In the genomic region with DNA sequence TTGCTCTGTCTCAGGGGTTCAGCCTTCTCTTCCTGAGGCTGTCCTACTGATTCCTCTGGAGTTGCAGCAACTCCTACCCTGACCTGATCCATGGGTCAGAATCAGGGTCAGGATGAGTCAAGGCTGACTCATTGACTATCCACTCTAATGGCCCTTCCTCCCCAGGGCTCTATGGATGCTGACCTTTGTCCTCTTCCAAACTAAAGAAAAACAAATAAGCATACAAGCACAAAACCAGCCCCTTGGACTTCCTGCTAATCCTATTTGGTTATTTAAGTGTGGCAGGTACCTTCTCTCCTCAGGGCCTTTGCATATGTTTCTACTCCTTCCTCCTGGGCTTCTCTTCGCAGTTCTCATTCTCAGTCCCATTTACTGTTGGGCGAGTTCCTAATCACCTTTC, we compare ENCODE assay signal across 16 cellular contexts.
A peak's percentile ranks its signal among the peaks of the same experiment; 100 is the strongest.
DNase-seq lines count a peak whose midpoint lies in the region; ATAC-seq and TF ChIP-seq lines count a peak whose summit lies in the region.
"Had no signal": no experiment of that assay in that cellular context is flagged by ENCODE, and none has a peak within 500 bp of the region (broad histone marks: within the 10 kb centered on the region; RNA-seq: fewer than 3 reads in every experiment).

No MANE protein-coding gene starts in this region.

- H2AFZ ChIP-seq in hepatocyte: no peak overlapping the region
- H2AFZ ChIP-seq: neural progenitor cell had no signal

- H3K27ac ChIP-seq in breast epithelium: no peak overlapping the region
- no peak overlapping the region for H3K27ac ChIP-seq in hepatocyte
- H3K27ac ChIP-seq in transverse colon: no peak overlapping the region
- H3K27ac ChIP-seq: 22Rv1, cardiac muscle cell, neural progenitor cell, Peyer's patch, testis had no signal

- TF ChIP-seq POLR2A in breast epithelium (IDR thresholded peaks at IDR 0.05) (no peak), transverse colon (IDR thresholded peaks at IDR 0.05) (no peak)

- peaks cover 0 to 2% of the 10 kb centered on the region in 2 donors for H3K27me3 ChIP-seq in breast epithelium
- no peaks in the 10 kb centered on the region for H3K27me3 ChIP-seq in hepatocyte
- peaks cover 5% of the 10 kb centered on the region for H3K27me3 ChIP-seq in transverse colon
- H3K27me3 ChIP-seq: neural progenitor cell, Peyer's patch, testis had no signal

- peak; percentile 48 for ATAC-seq in WTC11

- H3K4me2 ChIP-seq in hepatocyte: no peak overlapping the region
- H3K4me2 ChIP-seq: neural progenitor cell, smooth muscle cell had no signal

- H3K9me3 Mint-ChIP-seq in MCF 10A (ENCODE audit: unreplicated experiment) (no peaks in the 10 kb centered on the region), WTC11 (no peaks in the 10 kb centered on the region)

- BruUV-seq in MCF 10A (replicated peaks; lab: Mats Ljungman, UMichigan): no TSS peak

- H3K79me2 ChIP-seq in hepatocyte: no peaks in the 10 kb centered on the region

- no peaks in the 10 kb centered on the region for H3K4me1 ChIP-seq in breast epithelium
- no peaks in the 10 kb centered on the region for H3K4me1 ChIP-seq in hepatocyte (ENCODE audit: insufficient read depth)
- H3K4me1 ChIP-seq in transverse colon: no peaks in the 10 kb centered on the region
- H3K4me1 ChIP-seq: neural progenitor cell, testis had no signal

- H3K4me3 ChIP-seq in breast epithelium (no peak overlapping the region), hepatocyte (no peak overlapping the region), transverse colon (no peak overlapping the region)
- H3K4me3 ChIP-seq: cardiac muscle cell, neural progenitor cell, Peyer's patch, smooth muscle cell, testis had no signal

- H3K27ac Mint-ChIP-seq in MCF 10A (ENCODE audit: low read depth, unreplicated experiment): no peak overlapping the region
- no peak overlapping the region for H3K27ac Mint-ChIP-seq in WTC11
- H3K27ac Mint-ChIP-seq: neural progenitor cell had no signal

- in situ Hi-C loops in transverse colon (cut with MboI; ENCODE audit: low pct_ligation_motif_present in 1 of 4, low pct_unique_long_range_greater_than_20kb in 1 of 4, low sequenced_read_pairs in 3 of 4): no loop called here

- no peaks in the 10 kb centered on the region for H3K36me3 Mint-ChIP-seq in MCF 10A (ENCODE audit: insufficient read depth, unreplicated experiment)
- H3K36me3 Mint-ChIP-seq in WTC11: no peaks in the 10 kb centered on the region
- H3K36me3 Mint-ChIP-seq: neural progenitor cell had no signal

- DNase-seq in MCF 10A (ENCODE audit: unreplicated experiment) (peak; percentile 72), breast epithelium (ENCODE audit: low spot score in 2 of 2) (no peak), WTC11 (ENCODE audit: low spot score) (no peak), hepatocyte (ENCODE audit: low spot score) (peak; percentile 38), transverse colon (peak; percentile 17), SHP77 treated with DMSO at 0.1 percent for 48 hours (lab: John Stamatoyannopoulos, UW) (no peak), kidney glomerular epithelial cell (lab: John Stamatoyannopoulos, UW) (no peak), RPMI8226 (no peak)
- DNase-seq: activated CD8-positive, alpha-beta memory T cell treated with anti-CD3 and anti-CD28 coated beads for 24 hours; activated naive CD4-positive, alpha-beta T cell; testis had no signal

- no peaks in the 10 kb centered on the region for H3K9me2 ChIP-seq in hepatocyte (replicated peaks; ENCODE audit: insufficient read depth)

- H3K4me1 Mint-ChIP-seq in MCF 10A (ENCODE audit: insufficient read depth, unreplicated experiment) (no peaks in the 10 kb centered on the region), WTC11 (peaks cover 3% of the 10 kb centered on the region; the same call in 1 of the 2 replicates)

- H3K27me3 Mint-ChIP-seq in MCF 10A (ENCODE audit: insufficient read depth, unreplicated experiment) (peaks cover 99% of the 10 kb centered on the region), WTC11 (ENCODE audit: low read depth) (no peaks in the 10 kb centered on the region; the same call in 1 of the 2 replicates)

- POLR2A ChIA-PET in MCF 10A (lab: Yijun Ruan, JAX): no interaction called here
- POLR2A ChIA-PET in WTC11 (lab: Charles Lee): no interaction called here

- no peak for TF ChIP-seq EP300 in transverse colon (IDR thresholded peaks at IDR 0.05; ENCODE audit: low read depth)

- WGBS in hepatocyte (ENCODE audit: low lambda C conversion rate, missing lambda C conversion rate): 67% methylated on average over 2 of the region's 2 CpGs
- 59 to 74% methylated on average over 2 of the region's 2 CpGs for WGBS in transverse colon (ENCODE audit: low coverage in 1 of 2), 2 donors

- no peak for TF ChIP-seq CTCF in MCF 10A (IDR thresholded peaks at IDR 0.05; ENCODE audit: unreplicated experiment)
- TF ChIP-seq CTCF in breast epithelium (IDR thresholded peaks at IDR 0.05): no peak
- TF ChIP-seq CTCF in WTC11 (IDR thresholded peaks at IDR 0.05): no peak
- TF ChIP-seq CTCF in hepatocyte (IDR thresholded peaks at IDR 0.05; ENCODE audit: poor library complexity): no peak
- TF ChIP-seq CTCF in transverse colon (IDR thresholded peaks at IDR 0.05): no peak

- H3K4me3 Mint-ChIP-seq in MCF 10A (ENCODE audit: unreplicated experiment): no peak overlapping the region
- no peak overlapping the region for H3K4me3 Mint-ChIP-seq in WTC11
- H3K4me3 Mint-ChIP-seq: neural progenitor cell had no signal

- H3K9me3 ChIP-seq in breast epithelium (no peaks in the 10 kb centered on the region), hepatocyte (ENCODE audit: low read depth) (no peaks in the 10 kb centered on the region), transverse colon (no peaks in the 10 kb centered on the region)
- H3K9me3 ChIP-seq: testis had no signal

- intact Hi-C loops in MCF 10A (cut with micrococcal nuclease): no loop called here
- intact Hi-C loops in breast epithelium (cut with DNase I; ENCODE audit: low total_unique reads): no loop called here
- intact Hi-C loops in transverse colon (cut with DNase I; ENCODE audit: low total_unique reads): no loop called here

- no peaks in the 10 kb centered on the region for H3K36me3 ChIP-seq in breast epithelium
- H3K36me3 ChIP-seq in hepatocyte (replicated peaks; ENCODE audit: insufficient read depth, low read depth): no peaks in the 10 kb centered on the region
- H3K36me3 ChIP-seq in transverse colon: no peaks in the 10 kb centered on the region
- H3K36me3 ChIP-seq: cardiac muscle cell, neural progenitor cell, Peyer's patch had no signal

- CTCF ChIA-PET in MCF 10A (lab: Yijun Ruan, JAX): no interaction called here
- CTCF ChIA-PET in WTC11 (lab: Charles Lee): no interaction called here

- H4K20me1 ChIP-seq in hepatocyte (ENCODE audit: insufficient read depth, poor library complexity, severe bottlenecking): no peaks in the 10 kb centered on the region

TF ChIP-seq in WTC11, 78 proteins besides CTCF, POLR2A, EP300 and RAD21:
- TF ChIP-seq GABPB1 (CRISPR knock-in tag; IDR thresholded peaks at IDR 0.05) (peak; percentile 38; the same call in 1 of the 2 replicates), NFYB (CRISPR knock-in tag; conservative IDR thresholded peaks at IDR 0.05; ENCODE audit: low read depth) (no peak)

Comparison
In these comparisons a context has a peak if more than half of its experiments do, and no peak if none do; other contexts are left out.
1. DNase-seq: peak in MCF 10A (single experiment), hepatocyte (single experiment) and transverse colon (single experiment); none in breast epithelium (0 of 2), WTC11 (single experiment), SHP77 treated with DMSO at 0.1 percent for 48 hours (single experiment), kidney glomerular epithelial cell (single experiment) and RPMI8226 (single experiment).